In genomic region chr2:207839575-207839974, GRCh38 we compare ENCODE assay signal across 24 cellular contexts.
"Had no signal": no experiment of that assay in that cellular context is flagged by ENCODE, and none has a peak within 500 bp of the region (broad histone marks: within the 10 kb centered on the region; RNA-seq: fewer than 3 reads in every experiment).

No MANE protein-coding gene starts in this region.

- H3K27ac ChIP-seq: HL-60, SJSA1, SK-N-MC had no signal

- DNase-seq: KBM-7, MV-4-11, NCI-H1048, NCI-H1105, NCI-H1417, NCI-H146, NCI-H1694 treated with DMSO at 0.1 percent for 48 hours, NCI-H1930, NCI-H2081, NCI-H2107, NCI-H226, NCI-H446, NCI-H510A, NCI-H524 treated with DMSO at 0.1 percent for 48 hours, NCI-H69, NCI-H774, Right ventricle myocardium superior, RPMI8226, SIG-M5 had no signal

- H3K9me3 ChIP-seq: SJSA1 had no signal

- FAIRE-seq: HTR-8/SVneo, RCC 7860 had no signal

- H3K27me3 ChIP-seq: SJSA1 had no signal

- H3K4me1 ChIP-seq: SJSA1 had no signal

- H3K4me3 ChIP-seq: SJSA1, SK-N-MC had no signal

- H3K36me3 ChIP-seq: SJSA1 had no signal
